16 cellular contexts compared by ENCODE assay signal in genomic region chr16:35585411-35585810, GRCh38.
"Had no signal": no experiment of that assay in that cellular context is flagged by ENCODE, and none has a peak within 500 bp of the region (broad histone marks: within the 10 kb centered on the region; RNA-seq: fewer than 3 reads in every experiment).

No MANE protein-coding gene starts in this region.

- H3K36me3 ChIP-seq: colonic mucosa, esophagus muscularis mucosa, gastroesophageal sphincter, heart left ventricle, left lung had no signal

- H3K27ac ChIP-seq: colonic mucosa, esophagus muscularis mucosa, foreskin keratinocyte, gastroesophageal sphincter, heart left ventricle, left lung had no signal

- DNase-seq: colonic mucosa; cortex of kidney; effector memory CD4-positive, alpha-beta T cell; foreskin keratinocyte; heart left ventricle; hippocampal formation; left cardiac atrium; left lung; left ventricle myocardium superior; mammary epithelial cell; mesendoderm; midbrain; naive thymus-derived CD4-positive, alpha-beta T cell had no signal

- H3K27me3 ChIP-seq: colonic mucosa, foreskin keratinocyte, heart left ventricle, left lung had no signal

- H3K4me3 ChIP-seq: colonic mucosa, esophagus muscularis mucosa, gastroesophageal sphincter, heart left ventricle, left lung, lung had no signal

- H3K4me1 ChIP-seq: colonic mucosa, esophagus muscularis mucosa, foreskin keratinocyte, gastroesophageal sphincter, heart left ventricle, left lung had no signal

- H3K9me3 ChIP-seq: colonic mucosa had no signal

- ATAC-seq: foreskin keratinocyte; gastroesophageal sphincter; heart left ventricle; left cardiac atrium; left lung; left ventricle myocardium superior; naive thymus-derived CD4-positive, alpha-beta T cell had no signal
